In genomic region chr14:99349721-99350495, GRCh38 we compare ENCODE assay signal across 17 cellular contexts.
"Had no signal": no experiment of that assay in that cellular context is flagged by ENCODE, and none has a peak within 500 bp of the region (broad histone marks: within the 10 kb centered on the region; RNA-seq: fewer than 3 reads in every experiment).

No MANE protein-coding gene starts in this region.

- H3K36me3 Mint-ChIP-seq: activated CD4-positive, alpha-beta memory T cell treated with anti-CD3 and anti-CD28 coated beads for 36 hours; activated naive CD4-positive, alpha-beta T cell treated with anti-CD3 and anti-CD28 coated beads, Interleukin-2, amount 10 ng/mL, durations not matched to agents 7 days and 5 days; activated naive CD8-positive, alpha-beta T cell treated with anti-CD3 and anti-CD28 coated beads for 36 hours had no signal

- H3K4me3 Mint-ChIP-seq: activated CD4-positive, alpha-beta memory T cell treated with anti-CD3 and anti-CD28 coated beads for 36 hours; activated CD4-positive, alpha-beta T cell treated with anti-CD3 and anti-CD28 coated beads, Interleukin-2, amount 10 ng/mL, durations not matched to agents 24 days and 14 days; activated naive CD4-positive, alpha-beta T cell treated with anti-CD3 and anti-CD28 coated beads, Interleukin-2, amount 10 ng/mL, durations not matched to agents 7 days and 5 days; activated naive CD8-positive, alpha-beta T cell treated with anti-CD3 and anti-CD28 coated beads for 36 hours; activated T-cell treated with anti-CD3 and anti-CD28 coated beads, Interleukin-2, amount 50 U/mL, for 4 hours had no signal

- H3K27ac Mint-ChIP-seq: activated CD4-positive, alpha-beta memory T cell treated with anti-CD3 and anti-CD28 coated beads for 36 hours; activated CD4-positive, alpha-beta T cell treated with anti-CD3 and anti-CD28 coated beads, Interleukin-2, amount 10 ng/mL, durations not matched to agents 24 days and 14 days; activated naive CD4-positive, alpha-beta T cell treated with anti-CD3 and anti-CD28 coated beads, Interleukin-2, amount 10 ng/mL, durations not matched to agents 7 days and 5 days; activated naive CD8-positive, alpha-beta T cell treated with anti-CD3 and anti-CD28 coated beads for 36 hours had no signal

- DNase-seq: activated CD4-positive, alpha-beta memory T cell treated with anti-CD3 and anti-CD28 coated beads for 36 hours; activated CD4-positive, alpha-beta T cell treated with anti-CD3 and anti-CD28 coated beads, Interleukin-2, amount 10 ng/mL, durations not matched to agents 24 days and 14 days; activated CD4-positive, CD25-positive, alpha-beta regulatory T cell; activated CD8-positive, alpha-beta memory T cell treated with anti-CD3 and anti-CD28 coated beads for 24 hours; activated gamma-delta T cell treated with Interleukin-2 at 50 U/mL for 16 hours; activated naive CD4-positive, alpha-beta T cell treated with anti-CD3 and anti-CD28 coated beads, Interleukin-2, amount 10 ng/mL, durations not matched to agents 7 days and 5 days; activated naive CD8-positive, alpha-beta T cell treated with anti-CD3 and anti-CD28 coated beads for 36 hours; activated T-cell treated with anti-CD3 and anti-CD28 coated beads, Interleukin-2, amount 50 U/mL, for 4 hours; Karpas-422; MM.1S; NCI-H1105; NCI-H1436; NCI-H2029 treated with DMSO at 0.1 percent for 48 hours; T-helper 1 cell had no signal

- H3K9me3 ChIP-seq: SK-N-SH had no signal

- H3K4me3 ChIP-seq: K562 had no signal

- ATAC-seq: activated T-cell treated with anti-CD3 and anti-CD28 coated beads, Interleukin-2, amount 50 U/mL, for 4 hours; K562 had no signal

- H3K9me3 Mint-ChIP-seq: activated CD4-positive, alpha-beta memory T cell treated with anti-CD3 and anti-CD28 coated beads for 36 hours; activated CD4-positive, alpha-beta T cell treated with anti-CD3 and anti-CD28 coated beads, Interleukin-2, amount 10 ng/mL, durations not matched to agents 24 days and 14 days; activated naive CD4-positive, alpha-beta T cell treated with anti-CD3 and anti-CD28 coated beads, Interleukin-2, amount 10 ng/mL, durations not matched to agents 7 days and 5 days; activated naive CD8-positive, alpha-beta T cell treated with anti-CD3 and anti-CD28 coated beads for 36 hours; activated T-cell treated with anti-CD3 and anti-CD28 coated beads, Interleukin-2, amount 50 U/mL, for 4 hours had no signal

- H3K4me1 Mint-ChIP-seq: activated CD4-positive, alpha-beta T cell treated with anti-CD3 and anti-CD28 coated beads, Interleukin-2, amount 10 ng/mL, durations not matched to agents 24 days and 14 days; activated naive CD4-positive, alpha-beta T cell treated with anti-CD3 and anti-CD28 coated beads, Interleukin-2, amount 10 ng/mL, durations not matched to agents 7 days and 5 days; activated naive CD8-positive, alpha-beta T cell treated with anti-CD3 and anti-CD28 coated beads for 36 hours had no signal

- H3K27ac ChIP-seq: VCaP had no signal
